ENCODE assay signal across 12 cellular contexts in the genomic region with DNA sequence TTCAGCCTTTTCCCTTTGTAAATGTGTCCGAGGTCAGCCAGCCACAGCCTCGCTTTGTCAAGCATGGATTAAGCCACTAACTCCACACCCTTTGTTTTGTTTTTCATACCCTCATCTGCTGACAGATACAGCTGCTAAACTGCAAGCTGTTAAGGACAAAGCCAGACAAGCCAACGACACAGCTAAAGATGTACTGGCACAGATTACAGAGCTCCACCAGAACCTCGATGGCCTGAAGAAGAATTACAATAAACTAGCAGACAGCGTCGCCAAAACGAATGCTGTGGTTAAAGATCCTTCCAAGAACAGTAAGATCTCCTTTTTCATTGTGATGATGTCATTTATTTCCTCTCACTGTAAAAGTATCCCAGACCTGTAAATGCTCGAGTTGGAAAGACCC.
A peak's percentile ranks its signal among the peaks of the same experiment; 100 is the strongest.
DNase-seq lines count a peak whose midpoint lies in the region; ATAC-seq, FAIRE-seq and TF ChIP-seq lines count a peak whose summit lies in the region.
"Had no signal": no experiment of that assay in that cellular context is flagged by ENCODE, and none has a peak within 500 bp of the region (broad histone marks: within the 10 kb centered on the region; RNA-seq: fewer than 3 reads in every experiment).

No MANE protein-coding gene starts in this region.

- no TSS peak for BruUV-seq in endothelial cell of umbilical vein (replicated peaks; lab: Mats Ljungman, UMichigan)

- H3K23ac ChIP-seq in mesenchymal stem cell (ENCODE audit: low read length in 2 of 2), result no peak overlapping the region

- H3K4ac ChIP-seq in mesenchymal stem cell (ENCODE audit: low read depth in 1 of 2, low read length in 2 of 2), result no peak overlapping the region

- no peak overlapping the region for H2AK5ac ChIP-seq in mesenchymal stem cell (ENCODE audit: low read length, severe bottlenecking)

- no peak overlapping the region for H4K91ac ChIP-seq in mesenchymal stem cell (ENCODE audit: low read length)

- H3K27me3 ChIP-seq in NT2/D1 (ENCODE audit: insufficient read depth, insufficient read length), result no peaks in the 10 kb centered on the region
- no peaks in the 10 kb centered on the region for H3K27me3 ChIP-seq in endothelial cell of umbilical vein (ENCODE audit: control insufficient read depth in 2 of 2, insufficient read depth in 2 of 2, low read length in 2 of 2)
- H3K27me3 ChIP-seq in mesenchymal stem cell (ENCODE audit: control insufficient read depth in 1 of 2, insufficient read depth in 1 of 2, low read length in 2 of 2), result no peaks in the 10 kb centered on the region

- no peaks in the 10 kb centered on the region for H3K9me1 ChIP-seq in endothelial cell of umbilical vein (replicated peaks; ENCODE audit: control insufficient read depth, extremely low read depth, insufficient read depth, low read length)

- H2BK15ac ChIP-seq in mesenchymal stem cell (ENCODE audit: low read depth, poor library complexity, severe bottlenecking), result no peak overlapping the region

- intact Hi-C loops in endothelial cell of umbilical vein (cut with micrococcal nuclease), result loop anchor here (2.0 kb wide), 1 partner anchor 26 kb away; no protein-coding TSS in a partner anchor

- no peak overlapping the region for H3K4me3 ChIP-seq in NT2/D1 (ENCODE audit: insufficient read length, low read depth)
- no peak overlapping the region for H3K4me3 ChIP-seq in endothelial cell of umbilical vein (replicated peaks in 1 of 3; ENCODE audit: insufficient read depth in 1 of 3, low read depth in 1 of 3, low read length in 3 of 3)
- no peak overlapping the region for H3K4me3 ChIP-seq in mesenchymal stem cell (ENCODE audit: insufficient read depth in 1 of 2, low read depth in 1 of 2, low read length in 2 of 2)

- WGBS in mesenchymal stem cell, result 55% methylated on average over 8 of the region's 8 CpGs

- no peaks in the 10 kb centered on the region for H3K36me3 ChIP-seq in NT2/D1 (ENCODE audit: insufficient read depth, insufficient read length, low read length)
- no peaks in the 10 kb centered on the region for H3K36me3 ChIP-seq in endothelial cell of umbilical vein (ENCODE audit: control insufficient read depth in 2 of 2, extremely low read depth in 1 of 2, insufficient read depth in 2 of 2, low read length in 2 of 2)
- H3K36me3 ChIP-seq in mesenchymal stem cell (ENCODE audit: control insufficient read depth in 1 of 2, insufficient read depth in 2 of 2, low read depth in 1 of 2, low read length in 2 of 2), result peaks cover 0 to 6% of the 10 kb centered on the region in 2 experiments

- no peak overlapping the region for H2BK12ac ChIP-seq in mesenchymal stem cell (ENCODE audit: low read length in 2 of 2)

- H3K18ac ChIP-seq in mesenchymal stem cell (ENCODE audit: low read depth in 1 of 2, low read length in 2 of 2), result no peak overlapping the region

- H3K4me1 ChIP-seq in NT2/D1 (ENCODE audit: insufficient read depth, insufficient read length) (no peaks in the 10 kb centered on the region), endothelial cell of umbilical vein (ENCODE audit: control insufficient read depth, extremely low read depth, insufficient read depth, low read length) (no peaks in the 10 kb centered on the region), mesenchymal stem cell (ENCODE audit: control insufficient read depth, insufficient read depth, low read depth, low read length) (no peaks in the 10 kb centered on the region)

- dilution Hi-C loops in endothelial cell of umbilical vein (cut with MboI; ENCODE audit: extremely low pct_ligation_motif_present, low sequenced_read_pairs), result no loop called here

- CTCF ChIA-PET in endothelial cell of umbilical vein (lab: Charles Lee), result interaction anchor here (0.8 to 0.9 kb wide), 2 partner anchors 8 to 13 kb away, joined by 3 read pairs; no protein-coding TSS in a partner anchor

- DNase-seq in H4 (ENCODE audit: low spot score), result peak; percentile 3
- DNase-seq in NT2/D1 (ENCODE audit: low read depth, low spot score), result peak; percentile 3
- DNase-seq in endothelial cell of umbilical vein (ENCODE audit: low read depth, low spot score), result peak; percentile 3
- DNase-seq in mesenchymal stem cell, result no peak
- no peak for DNase-seq in activated CD4-positive, CD25-positive, alpha-beta regulatory T cell (lab: John Stamatoyannopoulos, UW)
- DNase-seq in cerebellar cortex (ENCODE audit: low spot score), result no peak
- no peak for DNase-seq in NCI-H748 treated with DMSO at 0.1 percent for 48 hours (lab: John Stamatoyannopoulos, UW)
- DNase-seq: central memory CD4-positive, alpha-beta T cell; DMS79; Karpas-422 had no signal

- no peak for TF ChIP-seq POLR2A in endothelial cell of umbilical vein (IDR thresholded peaks at IDR 0.05; ENCODE audit: low read depth, low read length)

- H2BK5ac ChIP-seq in mesenchymal stem cell (ENCODE audit: low read depth, low read length, poor library complexity, severe bottlenecking), result no peak overlapping the region

- H3K4me2 ChIP-seq in endothelial cell of umbilical vein (ENCODE audit: insufficient read depth, low read length), result no peak overlapping the region
- H3K4me2 ChIP-seq in mesenchymal stem cell (ENCODE audit: low read length, poor library complexity, severe bottlenecking), result no peak overlapping the region

- TF ChIP-seq CTCF in endothelial cell of umbilical vein (IDR thresholded peaks at IDR 0.05; ENCODE audit: extremely low read depth in 1 of 2, insufficient read depth in 1 of 2, low read depth in 1 of 2, low read length in 2 of 2), result no peak

- FAIRE-seq in endothelial cell of umbilical vein (lab: Jason Lieb, UNC), result peak; percentile 42

- no peaks in the 10 kb centered on the region for H3K79me1 ChIP-seq in mesenchymal stem cell (replicated peaks; ENCODE audit: low read length, poor library complexity, severe bottlenecking)

- no peaks in the 10 kb centered on the region for H3K79me2 ChIP-seq in endothelial cell of umbilical vein (ENCODE audit: control insufficient read depth, insufficient read depth, low read length)

- POLR2A ChIA-PET in endothelial cell of umbilical vein (lab: Charles Lee), result no interaction called here

- H3K14ac ChIP-seq in mesenchymal stem cell (ENCODE audit: low read length in 2 of 2), result no peak overlapping the region

- H4K20me1 ChIP-seq in endothelial cell of umbilical vein (replicated peaks; ENCODE audit: control insufficient read depth, extremely low read depth, insufficient read depth, low read length), result no peaks in the 10 kb centered on the region

- H3K9ac ChIP-seq in NT2/D1 (ENCODE audit: insufficient read length, low read depth) (no peak overlapping the region), endothelial cell of umbilical vein (replicated peaks; ENCODE audit: extremely low read depth, insufficient read depth, low read length) (no peak overlapping the region), mesenchymal stem cell (ENCODE audit: low read length) (no peak overlapping the region)

- peak overlapping the region; percentile 66 for H4K8ac ChIP-seq in mesenchymal stem cell (ENCODE audit: low read length)

- H3K9me3 ChIP-seq in NT2/D1 (ENCODE audit: insufficient read depth, low read length) (no peaks in the 10 kb centered on the region), endothelial cell of umbilical vein (replicated peaks; ENCODE audit: control insufficient read depth, insufficient read depth, low read length) (no peaks in the 10 kb centered on the region), mesenchymal stem cell (ENCODE audit: control insufficient read depth, low read length) (no peaks in the 10 kb centered on the region)

- H3K27ac ChIP-seq in endothelial cell of umbilical vein (ENCODE audit: insufficient read depth, low read depth, low read length) (no peak overlapping the region), mesenchymal stem cell (ENCODE audit: low read length, poor library complexity, severe bottlenecking) (no peak overlapping the region)
- H3K27ac ChIP-seq: RWPE1 had no signal

- no peak overlapping the region for H2BK120ac ChIP-seq in mesenchymal stem cell (ENCODE audit: low read depth, low read length)

- H2AFZ ChIP-seq in endothelial cell of umbilical vein (ENCODE audit: low read depth, low read length) (peak overlapping the region; percentile 68), mesenchymal stem cell (ENCODE audit: low read depth, low read length) (no peak overlapping the region)

- ATAC-seq in GM21528 (IDR thresholded peaks at IDR 0.05; ENCODE audit: low FRiP score, unreplicated experiment), result no peak

TF ChIP-seq in endothelial cell of umbilical vein, 7 proteins besides CTCF, POLR2A, EP300 and RAD21:
- TF ChIP-seq, protein P1, sequence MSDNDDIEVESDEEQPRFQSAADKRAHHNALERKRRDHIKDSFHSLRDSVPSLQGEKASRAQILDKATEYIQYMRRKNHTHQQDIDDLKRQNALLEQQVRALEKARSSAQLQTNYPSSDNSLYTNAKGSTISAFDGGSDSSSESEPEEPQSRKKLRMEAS (IDR thresholded peaks at IDR 0.05; ENCODE audit: insufficient read depth, insufficient read length), result no peak
- TF ChIP-seq MYC (IDR thresholded peaks at IDR 0.05; ENCODE audit: low read depth, low read length), result no peak
- TF ChIP-seq JUN (IDR thresholded peaks at IDR 0.05; ENCODE audit: borderline replicate concordance, insufficient read depth, insufficient read length, low read depth), result peak; percentile 12
- TF ChIP-seq EZH2 (IDR thresholded peaks at IDR 0.05; ENCODE audit: borderline replicate concordance, low read depth, low read length, severe bottlenecking), result no peak
- no peak for TF ChIP-seq POLR2AphosphoS5 (IDR thresholded peaks at IDR 0.05; ENCODE audit: insufficient read depth, low read depth, low read length)
- no peak for TF ChIP-seq FOS (IDR thresholded peaks at IDR 0.05; ENCODE audit: borderline replicate concordance, insufficient read depth, low read length)
- TF ChIP-seq GATA2 (IDR thresholded peaks at IDR 0.05; ENCODE audit: insufficient read depth, insufficient read length, low read depth, low read length), result no peak

Comparison
In these comparisons a context has a peak if more than half of its experiments do, and no peak if none do; other contexts are left out.
1. DNase-seq: peak in H4 (single experiment), NT2/D1 (single experiment) and endothelial cell of umbilical vein (single experiment); none in mesenchymal stem cell (single experiment), activated CD4-positive, CD25-positive, alpha-beta regulatory T cell (0 of 4), cerebellar cortex (single experiment) and NCI-H748 treated with DMSO at 0.1 percent for 48 hours (single experiment).